ENCODE assay signal across 1 cellular context in genomic region chr1:46036894-46037596, GRCh38.
TF ChIP-seq lines count a peak whose summit lies in the region.

No MANE protein-coding gene starts in this region.

TF ChIP-seq in HepG2, 621 proteins besides CTCF, POLR2A, EP300 and RAD21 (continued from another document and continues in another):
- peak; percentile 40 for TF ChIP-seq ZNF350 (CRISPR knock-in tag; IDR thresholded peaks at IDR 0.05; ENCODE audit: borderline replicate concordance, low read depth)
- TF ChIP-seq ZNF224 (CRISPR knock-in tag; IDR thresholded peaks at IDR 0.05): no peak
- TF ChIP-seq CREB1 (IDR thresholded peaks at IDR 0.05): no peak
- TF ChIP-seq CREB1 (CRISPR knock-in tag; IDR thresholded peaks at IDR 0.05): no peak
- TF ChIP-seq AKNA (CRISPR knock-in tag; IDR thresholded peaks at IDR 0.05; ENCODE audit: borderline replicate concordance): no peak
- no peak for TF ChIP-seq MAZ (IDR thresholded peaks at IDR 0.05; ENCODE audit: borderline replicate concordance, low read depth, low read length)
- peak; percentile 33; the same call in 1 of the 2 replicates for TF ChIP-seq MAZ (CRISPR knock-in tag; IDR thresholded peaks at IDR 0.05; ENCODE audit: low read depth)
- TF ChIP-seq ZNF550 (CRISPR knock-in tag; IDR thresholded peaks at IDR 0.05; ENCODE audit: borderline replicate concordance): no peak
- peak; percentile 47; the same call in 1 of the 2 replicates for TF ChIP-seq MTERF4 (CRISPR knock-in tag; IDR thresholded peaks at IDR 0.05)
- no peak for TF ChIP-seq ZNF547 (CRISPR knock-in tag; IDR thresholded peaks at IDR 0.05)
- TF ChIP-seq ZBTB37 (CRISPR knock-in tag; IDR thresholded peaks at IDR 0.05): no peak
- no peak for TF ChIP-seq MED13 (CRISPR knock-in tag; IDR thresholded peaks at IDR 0.05)
- TF ChIP-seq ZNF577 (CRISPR knock-in tag; IDR thresholded peaks at IDR 0.05; ENCODE audit: borderline replicate concordance, low read depth): no peak
- TF ChIP-seq, protein P1, sequence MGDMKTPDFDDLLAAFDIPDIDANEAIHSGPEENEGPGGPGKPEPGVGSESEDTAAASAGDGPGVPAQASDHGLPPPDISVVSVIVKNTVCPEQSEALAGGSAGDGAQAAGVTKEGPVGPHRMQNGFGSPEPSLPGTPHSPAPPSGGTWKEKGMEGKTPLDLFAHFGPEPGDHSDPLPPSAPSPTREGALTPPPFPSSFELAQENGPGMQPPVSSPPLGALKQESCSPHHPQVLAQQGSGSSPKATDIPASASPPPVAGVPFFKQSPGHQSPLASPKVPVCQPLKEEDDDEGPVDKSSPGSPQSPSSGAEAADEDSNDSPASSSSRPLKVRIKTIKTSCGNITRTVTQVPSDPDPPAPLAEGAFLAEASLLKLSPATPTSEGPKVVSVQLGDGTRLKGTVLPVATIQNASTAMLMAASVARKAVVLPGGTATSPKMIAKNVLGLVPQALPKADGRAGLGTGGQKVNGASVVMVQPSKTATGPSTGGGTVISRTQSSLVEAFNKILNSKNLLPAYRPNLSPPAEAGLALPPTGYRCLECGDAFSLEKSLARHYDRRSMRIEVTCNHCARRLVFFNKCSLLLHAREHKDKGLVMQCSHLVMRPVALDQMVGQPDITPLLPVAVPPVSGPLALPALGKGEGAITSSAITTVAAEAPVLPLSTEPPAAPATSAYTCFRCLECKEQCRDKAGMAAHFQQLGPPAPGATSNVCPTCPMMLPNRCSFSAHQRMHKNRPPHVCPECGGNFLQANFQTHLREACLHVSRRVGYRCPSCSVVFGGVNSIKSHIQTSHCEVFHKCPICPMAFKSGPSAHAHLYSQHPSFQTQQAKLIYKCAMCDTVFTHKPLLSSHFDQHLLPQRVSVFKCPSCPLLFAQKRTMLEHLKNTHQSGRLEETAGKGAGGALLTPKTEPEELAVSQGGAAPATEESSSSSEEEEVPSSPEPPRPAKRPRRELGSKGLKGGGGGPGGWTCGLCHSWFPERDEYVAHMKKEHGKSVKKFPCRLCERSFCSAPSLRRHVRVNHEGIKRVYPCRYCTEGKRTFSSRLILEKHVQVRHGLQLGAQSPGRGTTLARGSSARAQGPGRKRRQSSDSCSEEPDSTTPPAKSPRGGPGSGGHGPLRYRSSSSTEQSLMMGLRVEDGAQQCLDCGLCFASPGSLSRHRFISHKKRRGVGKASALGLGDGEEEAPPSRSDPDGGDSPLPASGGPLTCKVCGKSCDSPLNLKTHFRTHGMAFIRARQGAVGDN (CRISPR knock-in tag; IDR thresholded peaks at IDR 0.05): peak; percentile 27; the same call in 1 of the 2 replicates
- TF ChIP-seq ZNF543 (CRISPR knock-in tag; IDR thresholded peaks at IDR 0.05): no peak
- peak; percentile 46; the same call in 1 of the 2 replicates for TF ChIP-seq TGIF2 (CRISPR knock-in tag; IDR thresholded peaks at IDR 0.05)
- no peak for TF ChIP-seq RAD51 (IDR thresholded peaks at IDR 0.05; ENCODE audit: borderline replicate concordance)
- TF ChIP-seq ZNF33A (CRISPR knock-in tag; IDR thresholded peaks at IDR 0.05; ENCODE audit: borderline replicate concordance): no peak
- no peak for TF ChIP-seq ZNF296 (CRISPR knock-in tag; conservative IDR thresholded peaks at IDR 0.05)
- TF ChIP-seq ZSCAN5A (CRISPR knock-in tag; IDR thresholded peaks at IDR 0.05; ENCODE audit: borderline replicate concordance): no peak
- no peak for TF ChIP-seq ZNF546 (CRISPR knock-in tag; conservative IDR thresholded peaks at IDR 0.05)
- TF ChIP-seq MLXIP (CRISPR knock-in tag; IDR thresholded peaks at IDR 0.05; ENCODE audit: borderline replicate concordance): no peak
- TF ChIP-seq ZBTB40 (IDR thresholded peaks at IDR 0.05): no peak
- TF ChIP-seq ZBTB40 (CRISPR knock-in tag; IDR thresholded peaks at IDR 0.05): 0 out of 2 replicates have a peak, but pooled peaks have one; percentile 30
- no peak for TF ChIP-seq ZSCAN31 (CRISPR knock-in tag; IDR thresholded peaks at IDR 0.05; ENCODE audit: low read depth)
